1 cellular context compared by ENCODE assay signal in the genomic region with DNA sequence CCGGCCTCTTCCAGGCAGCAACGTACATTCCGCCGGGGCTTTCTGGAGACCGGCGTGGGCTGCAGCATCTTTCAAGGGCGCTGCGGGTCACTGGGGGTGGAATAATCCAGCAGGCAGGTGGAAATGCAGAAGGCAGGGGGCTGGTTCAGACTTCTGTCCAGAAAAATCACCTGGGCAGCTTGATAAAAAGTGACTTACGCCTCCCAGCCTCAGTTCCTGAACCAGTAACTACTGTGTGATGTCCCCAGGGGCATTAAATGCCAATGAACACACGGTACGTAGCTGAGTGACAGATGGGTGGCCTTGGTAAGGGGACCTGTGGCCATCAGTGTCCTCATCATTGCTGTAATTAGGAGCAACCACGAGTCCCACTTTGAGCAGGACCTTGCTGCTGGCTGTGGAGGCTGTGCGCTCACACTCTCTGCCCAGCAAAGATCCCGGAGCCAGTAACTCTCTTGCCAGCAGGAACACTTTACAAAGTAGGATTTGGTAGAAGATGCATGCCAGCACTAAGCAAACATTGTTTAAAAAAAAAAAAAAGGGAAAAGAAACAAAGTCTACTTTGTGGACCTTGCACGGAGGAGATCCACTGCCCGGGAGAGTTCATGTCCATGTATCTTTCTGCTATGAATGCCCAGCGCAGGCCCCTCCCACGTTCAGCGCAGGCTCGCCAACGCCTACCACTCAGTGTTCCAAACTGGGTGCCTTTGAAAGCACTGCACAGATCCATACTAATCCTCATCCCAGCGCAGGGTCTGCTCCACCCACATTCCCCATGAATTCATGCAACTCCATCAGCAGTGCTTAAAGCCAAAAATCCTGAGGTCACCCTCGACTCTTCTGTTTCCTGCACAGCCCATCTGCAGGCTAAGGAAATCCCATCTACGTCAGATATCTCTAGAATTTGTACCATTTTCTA.
A peak's percentile ranks its signal among the peaks of the same experiment; 100 is the strongest.
TF ChIP-seq lines count a peak whose summit lies in the region.

No MANE protein-coding gene starts in this region.

TF ChIP-seq in HepG2, 621 proteins besides CTCF, POLR2A, EP300 and RAD21 (continued from another document and continues in another):
- TF ChIP-seq, protein P1, sequence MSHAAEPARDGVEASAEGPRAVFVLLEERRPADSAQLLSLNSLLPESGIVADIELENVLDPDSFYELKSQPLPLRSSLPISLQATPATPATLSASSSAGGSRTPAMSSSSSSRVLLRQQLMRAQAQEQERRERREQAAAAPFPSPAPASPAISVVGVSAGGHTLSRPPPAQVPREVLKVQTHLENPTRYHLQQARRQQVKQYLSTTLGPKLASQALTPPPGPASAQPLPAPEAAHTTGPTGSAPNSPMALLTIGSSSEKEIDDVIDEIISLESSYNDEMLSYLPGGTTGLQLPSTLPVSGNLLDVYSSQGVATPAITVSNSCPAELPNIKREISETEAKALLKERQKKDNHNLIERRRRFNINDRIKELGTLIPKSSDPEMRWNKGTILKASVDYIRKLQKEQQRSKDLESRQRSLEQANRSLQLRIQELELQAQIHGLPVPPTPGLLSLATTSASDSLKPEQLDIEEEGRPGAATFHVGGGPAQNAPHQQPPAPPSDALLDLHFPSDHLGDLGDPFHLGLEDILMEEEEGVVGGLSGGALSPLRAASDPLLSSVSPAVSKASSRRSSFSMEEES (CRISPR knock-in tag; IDR thresholded peaks at IDR 0.05): 0 out of 2 replicates have a peak, but pooled peaks have one; percentile 19
- peak; percentile 49 for TF ChIP-seq FOXA3 (CRISPR knock-in tag; IDR thresholded peaks at IDR 0.05)
- TF ChIP-seq ZNF75D (CRISPR knock-in tag; IDR thresholded peaks at IDR 0.05; ENCODE audit: borderline replicate concordance): no peak
- TF ChIP-seq ZNF503 (CRISPR knock-in tag; IDR thresholded peaks at IDR 0.05): no peak
- no peak for TF ChIP-seq TAF1 (CRISPR knock-in tag; IDR thresholded peaks at IDR 0.05)
- TF ChIP-seq SMAD3 (CRISPR knock-in tag; IDR thresholded peaks at IDR 0.05): no peak
- no peak for TF ChIP-seq FOSL1 (CRISPR knock-in tag; IDR thresholded peaks at IDR 0.05; ENCODE audit: borderline replicate concordance)
- TF ChIP-seq, protein P2, sequence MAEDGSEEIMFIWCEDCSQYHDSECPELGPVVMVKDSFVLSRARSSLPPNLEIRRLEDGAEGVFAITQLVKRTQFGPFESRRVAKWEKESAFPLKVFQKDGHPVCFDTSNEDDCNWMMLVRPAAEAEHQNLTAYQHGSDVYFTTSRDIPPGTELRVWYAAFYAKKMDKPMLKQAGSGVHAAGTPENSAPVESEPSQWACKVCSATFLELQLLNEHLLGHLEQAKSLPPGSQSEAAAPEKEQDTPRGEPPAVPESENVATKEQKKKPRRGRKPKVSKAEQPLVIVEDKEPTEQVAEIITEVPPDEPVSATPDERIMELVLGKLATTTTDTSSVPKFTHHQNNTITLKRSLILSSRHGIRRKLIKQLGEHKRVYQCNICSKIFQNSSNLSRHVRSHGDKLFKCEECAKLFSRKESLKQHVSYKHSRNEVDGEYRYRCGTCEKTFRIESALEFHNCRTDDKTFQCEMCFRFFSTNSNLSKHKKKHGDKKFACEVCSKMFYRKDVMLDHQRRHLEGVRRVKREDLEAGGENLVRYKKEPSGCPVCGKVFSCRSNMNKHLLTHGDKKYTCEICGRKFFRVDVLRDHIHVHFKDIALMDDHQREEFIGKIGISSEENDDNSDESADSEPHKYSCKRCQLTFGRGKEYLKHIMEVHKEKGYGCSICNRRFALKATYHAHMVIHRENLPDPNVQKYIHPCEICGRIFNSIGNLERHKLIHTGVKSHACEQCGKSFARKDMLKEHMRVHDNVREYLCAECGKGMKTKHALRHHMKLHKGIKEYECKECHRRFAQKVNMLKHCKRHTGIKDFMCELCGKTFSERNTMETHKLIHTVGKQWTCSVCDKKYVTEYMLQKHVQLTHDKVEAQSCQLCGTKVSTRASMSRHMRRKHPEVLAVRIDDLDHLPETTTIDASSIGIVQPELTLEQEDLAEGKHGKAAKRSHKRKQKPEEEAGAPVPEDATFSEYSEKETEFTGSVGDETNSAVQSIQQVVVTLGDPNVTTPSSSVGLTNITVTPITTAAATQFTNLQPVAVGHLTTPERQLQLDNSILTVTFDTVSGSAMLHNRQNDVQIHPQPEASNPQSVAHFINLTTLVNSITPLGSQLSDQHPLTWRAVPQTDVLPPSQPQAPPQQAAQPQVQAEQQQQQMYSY (CRISPR knock-in tag; IDR thresholded peaks at IDR 0.05): no peak
- TF ChIP-seq ARID5B (CRISPR knock-in tag; IDR thresholded peaks at IDR 0.05): peak; percentile 87
- TF ChIP-seq ZNF770 (CRISPR knock-in tag; IDR thresholded peaks at IDR 0.05): no peak
- TF ChIP-seq ZNF230 (CRISPR knock-in tag; IDR thresholded peaks at IDR 0.05): 0 out of 2 replicates have a peak, but pooled peaks have one; percentile 14
- peak; percentile 42 for TF ChIP-seq AGO1 (IDR thresholded peaks at IDR 0.05; ENCODE audit: low read depth, low read length, poor library complexity, severe bottlenecking)
- peak; percentile 56; the same call in 1 of the 2 replicates for TF ChIP-seq ZNF124 (CRISPR knock-in tag; IDR thresholded peaks at IDR 0.05)
- TF ChIP-seq ZNF737 (CRISPR knock-in tag; IDR thresholded peaks at IDR 0.05; ENCODE audit: borderline replicate concordance): no peak
- no peak for TF ChIP-seq BHLHE40 (IDR thresholded peaks at IDR 0.05; ENCODE audit: low read length)
- TF ChIP-seq, protein P3, sequence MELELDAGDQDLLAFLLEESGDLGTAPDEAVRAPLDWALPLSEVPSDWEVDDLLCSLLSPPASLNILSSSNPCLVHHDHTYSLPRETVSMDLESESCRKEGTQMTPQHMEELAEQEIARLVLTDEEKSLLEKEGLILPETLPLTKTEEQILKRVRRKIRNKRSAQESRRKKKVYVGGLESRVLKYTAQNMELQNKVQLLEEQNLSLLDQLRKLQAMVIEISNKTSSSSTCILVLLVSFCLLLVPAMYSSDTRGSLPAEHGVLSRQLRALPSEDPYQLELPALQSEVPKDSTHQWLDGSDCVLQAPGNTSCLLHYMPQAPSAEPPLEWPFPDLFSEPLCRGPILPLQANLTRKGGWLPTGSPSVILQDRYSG (CRISPR knock-in tag; IDR thresholded peaks at IDR 0.05): no peak
- TF ChIP-seq MXI1 (IDR thresholded peaks at IDR 0.05; ENCODE audit: borderline replicate concordance, low read depth, low read length): no peak
- TF ChIP-seq ZMYM4 (CRISPR knock-in tag; IDR thresholded peaks at IDR 0.05): peak; percentile 22; the same call in 1 of the 2 replicates
- no peak for TF ChIP-seq ZNF558 (CRISPR knock-in tag; IDR thresholded peaks at IDR 0.05; ENCODE audit: borderline replicate concordance)
- no peak for TF ChIP-seq FOXC1 (CRISPR knock-in tag; IDR thresholded peaks at IDR 0.05; ENCODE audit: borderline replicate concordance)
- no peak for TF ChIP-seq ATF1 (CRISPR knock-in tag; IDR thresholded peaks at IDR 0.05)
- no peak for TF ChIP-seq FOSL2 (CRISPR knock-in tag; IDR thresholded peaks at IDR 0.05)
- TF ChIP-seq, protein P4, sequence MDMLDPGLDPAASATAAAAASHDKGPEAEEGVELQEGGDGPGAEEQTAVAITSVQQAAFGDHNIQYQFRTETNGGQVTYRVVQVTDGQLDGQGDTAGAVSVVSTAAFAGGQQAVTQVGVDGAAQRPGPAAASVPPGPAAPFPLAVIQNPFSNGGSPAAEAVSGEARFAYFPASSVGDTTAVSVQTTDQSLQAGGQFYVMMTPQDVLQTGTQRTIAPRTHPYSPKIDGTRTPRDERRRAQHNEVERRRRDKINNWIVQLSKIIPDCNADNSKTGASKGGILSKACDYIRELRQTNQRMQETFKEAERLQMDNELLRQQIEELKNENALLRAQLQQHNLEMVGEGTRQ (IDR thresholded peaks at IDR 0.05; ENCODE audit: low read depth, low read length): no peak
- TF ChIP-seq, protein P4 (CRISPR knock-in tag; IDR thresholded peaks at IDR 0.05; ENCODE audit: borderline replicate concordance): no peak
- TF ChIP-seq ZSCAN31 (CRISPR knock-in tag; IDR thresholded peaks at IDR 0.05; ENCODE audit: low read depth): no peak
- TF ChIP-seq DR1 (CRISPR knock-in tag; IDR thresholded peaks at IDR 0.05): no peak
- no peak for TF ChIP-seq ZNF782 (CRISPR knock-in tag; IDR thresholded peaks at IDR 0.05; ENCODE audit: borderline replicate concordance)
- TF ChIP-seq ZNF644 (CRISPR knock-in tag; IDR thresholded peaks at IDR 0.05; ENCODE audit: low read depth): no peak
- TF ChIP-seq ZNF546 (CRISPR knock-in tag; conservative IDR thresholded peaks at IDR 0.05): no peak
- TF ChIP-seq, protein P5, sequence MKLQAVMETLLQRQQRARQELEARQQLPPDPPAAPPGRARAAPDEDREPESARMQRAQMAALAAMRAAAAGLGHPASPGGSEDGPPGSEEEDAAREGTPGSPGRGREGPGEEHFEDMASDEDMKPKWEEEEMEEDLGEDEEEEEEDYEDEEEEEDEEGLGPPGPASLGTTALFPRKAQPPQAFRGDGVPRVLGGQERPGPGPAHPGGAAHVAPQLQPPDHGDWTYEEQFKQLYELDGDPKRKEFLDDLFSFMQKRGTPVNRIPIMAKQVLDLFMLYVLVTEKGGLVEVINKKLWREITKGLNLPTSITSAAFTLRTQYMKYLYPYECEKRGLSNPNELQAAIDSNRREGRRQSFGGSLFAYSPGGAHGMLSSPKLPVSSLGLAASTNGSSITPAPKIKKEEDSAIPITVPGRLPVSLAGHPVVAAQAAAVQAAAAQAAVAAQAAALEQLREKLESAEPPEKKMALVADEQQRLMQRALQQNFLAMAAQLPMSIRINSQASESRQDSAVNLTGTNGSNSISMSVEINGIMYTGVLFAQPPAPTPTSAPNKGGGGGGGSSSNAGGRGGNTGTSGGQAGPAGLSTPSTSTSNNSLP (IDR thresholded peaks at IDR 0.05; ENCODE audit: low read depth, low read length): 0 out of 2 replicates have a peak, but pooled peaks have one; percentile 14
- 0 out of 2 replicates have a peak, but pooled peaks have one; percentile 36 for TF ChIP-seq TSC22D2 (CRISPR knock-in tag; IDR thresholded peaks at IDR 0.05; ENCODE audit: borderline replicate concordance)
- TF ChIP-seq KLF11 (CRISPR knock-in tag; IDR thresholded peaks at IDR 0.05): no peak
- peak; percentile 85 for TF ChIP-seq TEAD3 (CRISPR knock-in tag; optimal IDR thresholded peaks at IDR 0.05; ENCODE audit: borderline replicate concordance)
- TF ChIP-seq ZNF234 (CRISPR knock-in tag; conservative IDR thresholded peaks at IDR 0.05): no peak
- TF ChIP-seq MEIS1 (CRISPR knock-in tag; IDR thresholded peaks at IDR 0.05; ENCODE audit: borderline replicate concordance): no peak; the same call in 1 of the 2 replicates
